ENCODE assay signal across 10 cellular contexts in genomic region chr6:22024973-22025467, GRCh38.
DNase-seq lines count a peak whose midpoint lies in the region; ATAC-seq and TF ChIP-seq lines count a peak whose summit lies in the region.
"Had no signal": no experiment of that assay in that cellular context is flagged by ENCODE, and none has a peak within 500 bp of the region (broad histone marks: within the 10 kb centered on the region; RNA-seq: fewer than 3 reads in every experiment).

No MANE protein-coding gene starts in this region.

- no peaks in the 10 kb centered on the region for H3K36me3 ChIP-seq in SK-N-MC (ENCODE audit: insufficient read depth, low read length)

- H3K4me3 Mint-ChIP-seq in progenitor cell of endocrine pancreas (ENCODE audit: low read depth): no peak overlapping the region
- H3K4me3 Mint-ChIP-seq in activated T-helper 1 cell treated with anti-CD3 and anti-CD28 coated beads, Interleukin-12 subunit alpha, Interleukin-12 subunit beta, Interleukin-2, Interleukin-4 antibody, amounts not matched to agents 30 ng/mL and 10 ng/mL and 1 ng/mL, durations not matched to agents 14 hours and 24 hours and 36 hours: no peak overlapping the region
- no peak overlapping the region for H3K4me3 Mint-ChIP-seq in stimulated activated effector memory CD8-positive, alpha-beta T cell treated with anti-CD3 and anti-CD28 coated beads, Interleukin-12 subunit alpha, Interleukin-12 subunit beta, amount 100 ng/mL, for 72 hours

- no peak for DNase-seq in SK-N-MC (ENCODE audit: low read depth, low spot score)
- DNase-seq in progenitor cell of endocrine pancreas (ENCODE audit: low spot score, unreplicated experiment): no peak
- no peak for DNase-seq in activated T-helper 1 cell treated with anti-CD3 and anti-CD28 coated beads, Interleukin-12 subunit alpha, Interleukin-12 subunit beta, Interleukin-2, Interleukin-4 antibody, amounts not matched to agents 30 ng/mL and 10 ng/mL and 1 ng/mL, durations not matched to agents 14 hours and 24 hours and 36 hours (ENCODE audit: low spot score)
- DNase-seq in NCI-H774 (lab: John Stamatoyannopoulos, UW): no peak
- no peak for DNase-seq in stimulated activated effector memory CD8-positive, alpha-beta T cell treated with anti-CD3 and anti-CD28 coated beads, Interleukin-12 subunit alpha, Interleukin-12 subunit beta, amount 100 ng/mL, for 72 hours (ENCODE audit: low spot score in 2 of 2)
- DNase-seq in activated CD4-positive, alpha-beta T cell treated with anti-CD3 and anti-CD28 coated beads, Interleukin-2, amount 50 U/mL, for 48 hours: no peak
- DNase-seq: effector CD8-positive, alpha-beta T cell; SW 1271 had no signal

- intact Hi-C loops in activated T-helper 1 cell treated with anti-CD3 and anti-CD28 coated beads, Interleukin-12 subunit alpha, Interleukin-12 subunit beta, Interleukin-2, Interleukin-4 antibody, amounts not matched to agents 30 ng/mL and 10 ng/mL and 1 ng/mL, durations not matched to agents 14 hours and 24 hours and 36 hours (cut with micrococcal nuclease): no loop called here

- peaks cover 21% of the 10 kb centered on the region for H3K4me1 Mint-ChIP-seq in progenitor cell of endocrine pancreas (ENCODE audit: low read depth)
- peaks cover 37% of the 10 kb centered on the region for H3K4me1 Mint-ChIP-seq in activated T-helper 1 cell treated with anti-CD3 and anti-CD28 coated beads, Interleukin-12 subunit alpha, Interleukin-12 subunit beta, Interleukin-2, Interleukin-4 antibody, amounts not matched to agents 30 ng/mL and 10 ng/mL and 1 ng/mL, durations not matched to agents 14 hours and 24 hours and 36 hours (ENCODE audit: low read depth)
- no peaks in the 10 kb centered on the region for H3K4me1 Mint-ChIP-seq in stimulated activated effector memory CD8-positive, alpha-beta T cell treated with anti-CD3 and anti-CD28 coated beads, Interleukin-12 subunit alpha, Interleukin-12 subunit beta, amount 100 ng/mL, for 72 hours

- ATAC-seq in GM18907 (IDR thresholded peaks at IDR 0.05; ENCODE audit: unreplicated experiment) (peak; percentile 63), HG02884 (IDR thresholded peaks at IDR 0.05; ENCODE audit: unreplicated experiment) (peak; percentile 29)
- ATAC-seq in stimulated activated effector memory CD8-positive, alpha-beta T cell treated with anti-CD3 and anti-CD28 coated beads, Interleukin-12 subunit alpha, Interleukin-12 subunit beta, amount 100 ng/mL, for 72 hours: no peak

- no peak overlapping the region for H3K4me3 ChIP-seq in SK-N-MC

- no peaks in the 10 kb centered on the region for H3K27me3 Mint-ChIP-seq in progenitor cell of endocrine pancreas
- no peaks in the 10 kb centered on the region for H3K27me3 Mint-ChIP-seq in activated T-helper 1 cell treated with anti-CD3 and anti-CD28 coated beads, Interleukin-12 subunit alpha, Interleukin-12 subunit beta, Interleukin-2, Interleukin-4 antibody, amounts not matched to agents 30 ng/mL and 10 ng/mL and 1 ng/mL, durations not matched to agents 14 hours and 24 hours and 36 hours (ENCODE audit: insufficient read depth)

- peak overlapping the region; percentile 58; the same call in 1 of the 2 replicates for H3K27ac ChIP-seq in SK-N-MC

- no peaks in the 10 kb centered on the region for H3K9me3 ChIP-seq in SK-N-MC (ENCODE audit: low read depth, low read length)

- TF ChIP-seq CTCF in progenitor cell of endocrine pancreas (IDR thresholded peaks at IDR 0.05; ENCODE audit: unreplicated experiment): no peak

- H3K27ac Mint-ChIP-seq in progenitor cell of endocrine pancreas: peak overlapping the region; percentile 65
- no peak overlapping the region for H3K27ac Mint-ChIP-seq in activated T-helper 1 cell treated with anti-CD3 and anti-CD28 coated beads, Interleukin-12 subunit alpha, Interleukin-12 subunit beta, Interleukin-2, Interleukin-4 antibody, amounts not matched to agents 30 ng/mL and 10 ng/mL and 1 ng/mL, durations not matched to agents 14 hours and 24 hours and 36 hours
- H3K27ac Mint-ChIP-seq in stimulated activated effector memory CD8-positive, alpha-beta T cell treated with anti-CD3 and anti-CD28 coated beads, Interleukin-12 subunit alpha, Interleukin-12 subunit beta, amount 100 ng/mL, for 72 hours: no peak overlapping the region

- H3K9ac ChIP-seq in SK-N-MC (ENCODE audit: insufficient read length): no peak overlapping the region

- peaks cover 13% of the 10 kb centered on the region for H3K36me3 Mint-ChIP-seq in progenitor cell of endocrine pancreas (ENCODE audit: insufficient read depth)
- H3K36me3 Mint-ChIP-seq in activated T-helper 1 cell treated with anti-CD3 and anti-CD28 coated beads, Interleukin-12 subunit alpha, Interleukin-12 subunit beta, Interleukin-2, Interleukin-4 antibody, amounts not matched to agents 30 ng/mL and 10 ng/mL and 1 ng/mL, durations not matched to agents 14 hours and 24 hours and 36 hours (ENCODE audit: low read depth): peaks cover 2% of the 10 kb centered on the region
- H3K36me3 Mint-ChIP-seq in stimulated activated effector memory CD8-positive, alpha-beta T cell treated with anti-CD3 and anti-CD28 coated beads, Interleukin-12 subunit alpha, Interleukin-12 subunit beta, amount 100 ng/mL, for 72 hours: no peaks in the 10 kb centered on the region

- peaks cover 3% of the 10 kb centered on the region for H3K9me3 Mint-ChIP-seq in progenitor cell of endocrine pancreas (ENCODE audit: low read depth)
- peaks cover 14% of the 10 kb centered on the region for H3K9me3 Mint-ChIP-seq in activated T-helper 1 cell treated with anti-CD3 and anti-CD28 coated beads, Interleukin-12 subunit alpha, Interleukin-12 subunit beta, Interleukin-2, Interleukin-4 antibody, amounts not matched to agents 30 ng/mL and 10 ng/mL and 1 ng/mL, durations not matched to agents 14 hours and 24 hours and 36 hours
- H3K9me3 Mint-ChIP-seq in stimulated activated effector memory CD8-positive, alpha-beta T cell treated with anti-CD3 and anti-CD28 coated beads, Interleukin-12 subunit alpha, Interleukin-12 subunit beta, amount 100 ng/mL, for 72 hours: peaks cover 9% of the 10 kb centered on the region
